In the genomic region with DNA sequence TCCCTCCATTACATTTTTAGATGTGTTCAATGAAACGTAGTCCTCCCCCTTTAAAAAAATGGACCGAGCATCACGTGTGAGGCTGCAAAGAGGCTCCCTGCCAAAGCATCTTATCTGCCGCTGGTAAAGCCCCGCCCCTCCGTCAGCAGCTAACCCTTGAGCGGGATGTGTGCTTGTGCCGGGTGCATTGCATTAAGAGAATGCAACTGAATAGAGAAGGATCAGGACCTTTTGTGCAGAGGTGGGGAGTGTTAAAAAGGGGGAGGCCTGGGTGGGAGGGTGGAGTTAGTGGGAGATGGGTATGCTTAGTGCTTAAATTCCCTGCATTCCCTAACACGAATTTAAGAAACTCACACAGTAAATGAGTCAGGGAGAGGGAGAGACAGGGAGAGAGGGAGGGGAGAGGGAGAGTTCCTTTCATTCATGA, we compare ENCODE assay signal across 8 cellular contexts.
DNase-seq lines count a peak whose midpoint lies in the region; ATAC-seq and TF ChIP-seq lines count a peak whose summit lies in the region.

No MANE protein-coding gene starts in this region.

- POLR2A ChIA-PET in activated CD4-positive, alpha-beta memory T cell treated with anti-CD3 and anti-CD28 coated beads, Interleukin-2, amount 10 ng/mL, durations not matched to agents 7 days and 5 days (lab: Charles Lee) = no interaction called here

- no peaks in the 10 kb centered on the region for H3K4me1 ChIP-seq in endodermal cell (ENCODE audit: control insufficient read depth, insufficient read depth, low read length)

- no peaks in the 10 kb centered on the region for H3K36me3 ChIP-seq in endodermal cell (ENCODE audit: control insufficient read depth, insufficient read depth, low read length)

- H3K9me3 Mint-ChIP-seq in activated CD4-positive, alpha-beta memory T cell treated with anti-CD3 and anti-CD28 coated beads, Interleukin-2, amount 10 ng/mL, durations not matched to agents 7 days and 5 days = no peaks in the 10 kb centered on the region
- H3K9me3 Mint-ChIP-seq in endodermal cell = peaks cover 47% of the 10 kb centered on the region
- H3K9me3 Mint-ChIP-seq in stimulated activated memory B cell treated with anti-CD40 and anti-IgM and Interleukin-4, amounts not matched to agents 10 μg/mL and 1 μg/mL and 100 μg/mL, for 72 hours = no peaks in the 10 kb centered on the region

- no peak overlapping the region for H3K27ac Mint-ChIP-seq in activated CD4-positive, alpha-beta memory T cell treated with anti-CD3 and anti-CD28 coated beads, Interleukin-2, amount 10 ng/mL, durations not matched to agents 7 days and 5 days
- no peak overlapping the region for H3K27ac Mint-ChIP-seq in endodermal cell
- peak overlapping the region; percentile 83 for H3K27ac Mint-ChIP-seq in stimulated activated memory B cell treated with anti-CD40 and anti-IgM and Interleukin-4, amounts not matched to agents 10 μg/mL and 1 μg/mL and 100 μg/mL, for 72 hours

- no peak overlapping the region for H3K9ac ChIP-seq in endodermal cell (ENCODE audit: extremely low read depth, low read length, poor library complexity, severe bottlenecking)

- peaks cover 34% of the 10 kb centered on the region for H3K4me1 Mint-ChIP-seq in activated CD4-positive, alpha-beta memory T cell treated with anti-CD3 and anti-CD28 coated beads, Interleukin-2, amount 10 ng/mL, durations not matched to agents 7 days and 5 days
- H3K4me1 Mint-ChIP-seq in endodermal cell = peaks cover 16% of the 10 kb centered on the region
- H3K4me1 Mint-ChIP-seq in stimulated activated memory B cell treated with anti-CD40 and anti-IgM and Interleukin-4, amounts not matched to agents 10 μg/mL and 1 μg/mL and 100 μg/mL, for 72 hours = peaks cover 60% of the 10 kb centered on the region

- CTCF ChIA-PET in activated CD4-positive, alpha-beta memory T cell treated with anti-CD3 and anti-CD28 coated beads, Interleukin-2, amount 10 ng/mL, durations not matched to agents 7 days and 5 days (lab: Charles Lee) = no interaction called here

- no peaks in the 10 kb centered on the region for H3K27me3 ChIP-seq in endodermal cell (ENCODE audit: control insufficient read depth, insufficient read depth, low read length, poor library complexity, severe bottlenecking)

- TF ChIP-seq CTCF in endodermal cell (conservative IDR thresholded peaks at IDR 0.05) = no peak

- ATAC-seq in HG03039 (IDR thresholded peaks at IDR 0.05; ENCODE audit: unreplicated experiment) = peak; percentile 71
- ATAC-seq in stimulated activated memory B cell treated with anti-CD40 and anti-IgM and Interleukin-4, amounts not matched to agents 10 μg/mL and 1 μg/mL and 100 μg/mL, for 72 hours = peak; percentile 81

- 0 to 1% methylated on average over 3 to 8 of the region's 9 CpGs for WGBS in endodermal cell (ENCODE audit: insufficient coverage in 1 of 2, insufficient read length in 1 of 2), 2 experiments

- H3K36me3 Mint-ChIP-seq in activated CD4-positive, alpha-beta memory T cell treated with anti-CD3 and anti-CD28 coated beads, Interleukin-2, amount 10 ng/mL, durations not matched to agents 7 days and 5 days (ENCODE audit: low read depth) = no peaks in the 10 kb centered on the region
- H3K36me3 Mint-ChIP-seq in endodermal cell (ENCODE audit: low read depth) = no peaks in the 10 kb centered on the region
- no peaks in the 10 kb centered on the region for H3K36me3 Mint-ChIP-seq in stimulated activated memory B cell treated with anti-CD40 and anti-IgM and Interleukin-4, amounts not matched to agents 10 μg/mL and 1 μg/mL and 100 μg/mL, for 72 hours

- H3K4me3 Mint-ChIP-seq in activated CD4-positive, alpha-beta memory T cell treated with anti-CD3 and anti-CD28 coated beads, Interleukin-2, amount 10 ng/mL, durations not matched to agents 7 days and 5 days = no peak overlapping the region
- H3K4me3 Mint-ChIP-seq in endodermal cell = no peak overlapping the region
- H3K4me3 Mint-ChIP-seq in stimulated activated memory B cell treated with anti-CD40 and anti-IgM and Interleukin-4, amounts not matched to agents 10 μg/mL and 1 μg/mL and 100 μg/mL, for 72 hours = peak overlapping the region; percentile 72

- H3K27ac ChIP-seq in endodermal cell (ENCODE audit: low read depth, low read length) = no peak overlapping the region

- H3K9me3 ChIP-seq in endodermal cell (ENCODE audit: control insufficient read depth, low read length) = no peaks in the 10 kb centered on the region

- DNase-seq in activated gamma-delta T cell treated with Interleukin-2 at 50 U/mL for 16 hours = peak; percentile 41
- DNase-seq in activated gamma-delta T cell (lab: John Stamatoyannopoulos, UW) = no peak
- peak; percentile 57 for DNase-seq in NCI-H510A (lab: John Stamatoyannopoulos, UW)
- peak; percentile 67 for DNase-seq in activated CD4-positive, alpha-beta memory T cell treated with anti-CD3 and anti-CD28 coated beads, Interleukin-2, amount 10 ng/mL, durations not matched to agents 7 days and 5 days
- peak; percentile 90 for DNase-seq in endodermal cell
- peak; percentile 72 for DNase-seq in myocyte (ENCODE audit: low read depth)

- no peak overlapping the region for H3K4me3 ChIP-seq in endodermal cell (ENCODE audit: low read length)

- no peaks in the 10 kb centered on the region for H3K27me3 Mint-ChIP-seq in activated CD4-positive, alpha-beta memory T cell treated with anti-CD3 and anti-CD28 coated beads, Interleukin-2, amount 10 ng/mL, durations not matched to agents 7 days and 5 days
- H3K27me3 Mint-ChIP-seq in endodermal cell (ENCODE audit: insufficient read depth) = no peaks in the 10 kb centered on the region
- H3K27me3 Mint-ChIP-seq in stimulated activated memory B cell treated with anti-CD40 and anti-IgM and Interleukin-4, amounts not matched to agents 10 μg/mL and 1 μg/mL and 100 μg/mL, for 72 hours = no peaks in the 10 kb centered on the region
